6 cellular contexts compared by ENCODE assay signal in the genomic region with DNA sequence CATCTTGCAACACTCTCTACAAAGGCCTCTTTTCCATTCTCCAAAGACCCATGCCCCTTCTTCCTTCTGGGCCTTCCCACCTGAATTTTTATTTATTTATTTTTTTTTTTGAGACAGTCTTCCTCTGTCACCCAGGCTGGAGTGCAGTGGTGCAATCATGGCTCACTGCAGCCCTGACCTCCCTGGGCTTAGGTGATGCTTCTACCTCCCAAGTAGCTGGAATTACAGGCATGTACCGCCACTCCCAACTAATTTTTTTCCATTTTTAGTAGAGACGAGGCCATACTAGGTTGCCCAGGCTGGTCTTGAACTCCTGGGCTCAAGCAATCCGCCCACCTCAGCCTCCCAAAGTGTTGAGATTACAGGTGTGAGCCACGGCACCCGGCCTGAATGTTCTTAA. TPM values are rescaled to one million over a fixed set of nuclear protein-coding genes. Genes with fewer than 3 reads are reported as not detected.
DNase-seq lines count a peak whose midpoint lies in the region; ATAC-seq and TF ChIP-seq lines count a peak whose summit lies in the region.
"Not testable (repeated sequence)": the region's sequence is repeated elsewhere in the genome, so short reads cannot be mapped to it uniquely, and the experiment has no call there.

No MANE protein-coding gene starts in this region.

- H4K12ac ChIP-seq in trophoblast cell (ENCODE audit: low read depth, low read length): not testable (repeated sequence)

- H3K27me3 Mint-ChIP-seq in T-helper 17 cell; activated T-helper 1 cell treated with anti-CD3 and anti-CD28 coated beads, Interleukin-12 subunit alpha, Interleukin-12 subunit beta, Interleukin-2, Interleukin-4 antibody, amounts not matched to agents 30 ng/mL and 10 ng/mL and 1 ng/mL, durations not matched to agents 14 hours and 24 hours and 36 hours (ENCODE audit: insufficient read depth); osteocyte (ENCODE audit: unreplicated experiment): not testable (repeated sequence)

- not testable (repeated sequence) for H3K9ac ChIP-seq in trophoblast cell (ENCODE audit: low read length)

- not testable (repeated sequence) for H3K4me2 ChIP-seq in trophoblast cell (ENCODE audit: low read length)

- not testable (repeated sequence) for H3K23ac ChIP-seq in trophoblast cell (ENCODE audit: low read length)

- not testable (repeated sequence) for H3K27ac ChIP-seq in HEK293 (ENCODE audit: extremely low read depth, low read depth, low read length); trophoblast cell (ENCODE audit: low read depth, low read length)

- H3K14ac ChIP-seq in trophoblast cell (ENCODE audit: low read length): not testable (repeated sequence)

- not testable (repeated sequence) for H3K79me2 ChIP-seq in trophoblast cell (ENCODE audit: control insufficient read depth, insufficient read depth, low read length, poor library complexity)

- DNase-seq in T-helper 17 cell; activated T-helper 1 cell treated with anti-CD3 and anti-CD28 coated beads, Interleukin-12 subunit alpha, Interleukin-12 subunit beta, Interleukin-2, Interleukin-4 antibody, amounts not matched to agents 30 ng/mL and 10 ng/mL and 1 ng/mL, durations not matched to agents 14 hours and 24 hours and 36 hours (ENCODE audit: low spot score): not testable (repeated sequence)
- DNase-seq in islet precursor cell (peak; percentile 14), osteocyte (ENCODE audit: extremely low spot score, unreplicated experiment) (peak; percentile 30), trophoblast cell (peak; percentile 21 to 58)

- H3K36me3 Mint-ChIP-seq in T-helper 17 cell (ENCODE audit: low read depth) (peaks cover 10% of the 10 kb centered on the region), osteocyte (ENCODE audit: unreplicated experiment) (peaks cover 18% of the 10 kb centered on the region)
- peaks cover 48% of the 10 kb centered on the region for H3K36me3 Mint-ChIP-seq in activated T-helper 1 cell treated with anti-CD3 and anti-CD28 coated beads, Interleukin-12 subunit alpha, Interleukin-12 subunit beta, Interleukin-2, Interleukin-4 antibody, amounts not matched to agents 30 ng/mL and 10 ng/mL and 1 ng/mL, durations not matched to agents 14 hours and 24 hours and 36 hours (ENCODE audit: low read depth)

- H3K79me1 ChIP-seq in trophoblast cell (ENCODE audit: low read length): not testable (repeated sequence)

- H2BK12ac ChIP-seq in trophoblast cell (ENCODE audit: low read length): not testable (repeated sequence)

- POLR2A ChIA-PET in HEK293 (lab: Yijun Ruan, JAX): not testable (repeated sequence)

- not testable (repeated sequence) for H3K9me3 ChIP-seq in HEK293 (ENCODE audit: control insufficient read depth, insufficient read depth, low read depth, low read length); T-helper 17 cell (ENCODE audit: control insufficient read depth, low read length, poor library complexity, severe bottlenecking); trophoblast cell (ENCODE audit: insufficient read depth, low read depth, low read length)

- H2AFZ ChIP-seq in trophoblast cell (ENCODE audit: insufficient read depth, low read length, poor library complexity): not testable (repeated sequence)

- peaks cover 0 to 64% of the 10 kb centered on the region in 2 experiments; a peak in 1 of 3 replicates for H3K36me3 ChIP-seq in HEK293 (ENCODE audit: control insufficient read depth in 2 of 2, insufficient read depth in 1 of 2, low read length in 2 of 2)
- peaks cover 8 to 25% of the 10 kb centered on the region in 2 experiments for H3K36me3 ChIP-seq in trophoblast cell (ENCODE audit: control insufficient read depth in 1 of 2, insufficient read depth in 2 of 2, low read length in 2 of 2)

- not testable (repeated sequence) for H3K9me3 Mint-ChIP-seq in activated T-helper 1 cell treated with anti-CD3 and anti-CD28 coated beads, Interleukin-12 subunit alpha, Interleukin-12 subunit beta, Interleukin-2, Interleukin-4 antibody, amounts not matched to agents 30 ng/mL and 10 ng/mL and 1 ng/mL, durations not matched to agents 14 hours and 24 hours and 36 hours; osteocyte (ENCODE audit: unreplicated experiment)

- not testable (repeated sequence) for H3K4ac ChIP-seq in trophoblast cell (ENCODE audit: low read depth, low read length)

- not testable (repeated sequence) for H3K4me1 Mint-ChIP-seq in T-helper 17 cell; osteocyte (ENCODE audit: unreplicated experiment)
- H3K4me1 Mint-ChIP-seq in activated T-helper 1 cell treated with anti-CD3 and anti-CD28 coated beads, Interleukin-12 subunit alpha, Interleukin-12 subunit beta, Interleukin-2, Interleukin-4 antibody, amounts not matched to agents 30 ng/mL and 10 ng/mL and 1 ng/mL, durations not matched to agents 14 hours and 24 hours and 36 hours (ENCODE audit: low read depth): peaks cover 20% of the 10 kb centered on the region

- H3K4me1 ChIP-seq in HEK293 (ENCODE audit: control insufficient read depth, insufficient read depth, low read length); trophoblast cell (ENCODE audit: control insufficient read depth in 1 of 2, insufficient read depth in 2 of 2, low read length in 2 of 2): not testable (repeated sequence)

- not testable (repeated sequence) for H4K91ac ChIP-seq in trophoblast cell (ENCODE audit: low read depth, low read length)

- not testable (repeated sequence) for H3K4me3 Mint-ChIP-seq in T-helper 17 cell; activated T-helper 1 cell treated with anti-CD3 and anti-CD28 coated beads, Interleukin-12 subunit alpha, Interleukin-12 subunit beta, Interleukin-2, Interleukin-4 antibody, amounts not matched to agents 30 ng/mL and 10 ng/mL and 1 ng/mL, durations not matched to agents 14 hours and 24 hours and 36 hours; osteocyte (ENCODE audit: unreplicated experiment)

- not testable (repeated sequence) for ATAC-seq in T-helper 17 cell

- peak overlapping the region; percentile 8 for H3K27ac Mint-ChIP-seq in T-helper 17 cell
- H3K27ac Mint-ChIP-seq in activated T-helper 1 cell treated with anti-CD3 and anti-CD28 coated beads, Interleukin-12 subunit alpha, Interleukin-12 subunit beta, Interleukin-2, Interleukin-4 antibody, amounts not matched to agents 30 ng/mL and 10 ng/mL and 1 ng/mL, durations not matched to agents 14 hours and 24 hours and 36 hours: peak overlapping the region; percentile 27
- not testable (repeated sequence) for H3K27ac Mint-ChIP-seq in osteocyte (ENCODE audit: unreplicated experiment)

- H2BK120ac ChIP-seq in trophoblast cell (ENCODE audit: insufficient read depth, low read length, poor library complexity): not testable (repeated sequence)

- CTCF ChIA-PET in HEK293 (lab: Yijun Ruan, JAX): interaction anchor here (0.6 to 1.0 kb wide), 2 partner anchors 17 to 64 kb away, joined by 3 to 4 read pairs; no protein-coding TSS in a partner anchor

- H3K18ac ChIP-seq in trophoblast cell (ENCODE audit: low read length): not testable (repeated sequence)

- no CpG with 5 or more reads among the region's 5 CpGs for WGBS in trophoblast cell (ENCODE audit: extremely low coverage, insufficient coverage, insufficient read length)

- intact Hi-C loops in activated T-helper 1 cell treated with anti-CD3 and anti-CD28 coated beads, Interleukin-12 subunit alpha, Interleukin-12 subunit beta, Interleukin-2, Interleukin-4 antibody, amounts not matched to agents 30 ng/mL and 10 ng/mL and 1 ng/mL, durations not matched to agents 14 hours and 24 hours and 36 hours (cut with micrococcal nuclease): loop anchor here (10.0 kb wide), 1 partner anchor 835 kb away; the partner anchor contains the start of genes MROH8 and RPN2

- not testable (repeated sequence) for H3K27me3 ChIP-seq in trophoblast cell (ENCODE audit: insufficient read depth, low read length)

- H3K4me3 ChIP-seq in HEK293 (ENCODE audit: low read depth, low read length); trophoblast cell (ENCODE audit: low read depth, low read length): not testable (repeated sequence)

- not testable (repeated sequence) for H4K8ac ChIP-seq in trophoblast cell (ENCODE audit: low read depth, low read length)

- H2AK5ac ChIP-seq in trophoblast cell (ENCODE audit: low read length): not testable (repeated sequence)

- H2BK5ac ChIP-seq in trophoblast cell (ENCODE audit: low read depth, low read length, poor library complexity): not testable (repeated sequence)

- not testable (repeated sequence) for TF ChIP-seq CTCF in HEK293 (tag by site-specific recombination; IDR thresholded peaks at IDR 0.05); osteocyte (IDR thresholded peaks at IDR 0.05)

TF ChIP-seq in HEK293, 187 proteins besides CTCF, POLR2A, EP300 and RAD21:
- peak; percentile 54 for TF ChIP-seq GLIS1 (tag by site-specific recombination; IDR thresholded peaks at IDR 0.05)

RNA-seq across cellular contexts. Expression of gene TTI1, which starts 23.8 kb away (rescaled TPM):
- total RNA-seq in T-helper 17 cell: 10 to 100 TPM; 15.5 to 16.0 TPM
- 41.7 and 43.1 TPM in 2 replicates for total RNA-seq in activated T-helper 1 cell treated with anti-CD3 and anti-CD28 coated beads, Interleukin-12 subunit alpha, Interleukin-12 subunit beta, Interleukin-2, Interleukin-4 antibody, amounts not matched to agents 30 ng/mL and 10 ng/mL and 1 ng/mL, durations not matched to agents 14 hours and 24 hours and 36 hours
- 16.2 and 17.9 TPM in 2 replicates for total RNA-seq in osteocyte
- 14.6 and 14.7 TPM in 2 replicates for polyA plus RNA-seq in trophoblast cell (2013)

RNA-seq across cellular contexts. Expression of gene RPRD1B, which starts 24.1 kb away (rescaled TPM):
- 10 to 100 TPM; 47.7 to 51.2 TPM for total RNA-seq in T-helper 17 cell
- total RNA-seq in activated T-helper 1 cell treated with anti-CD3 and anti-CD28 coated beads, Interleukin-12 subunit alpha, Interleukin-12 subunit beta, Interleukin-2, Interleukin-4 antibody, amounts not matched to agents 30 ng/mL and 10 ng/mL and 1 ng/mL, durations not matched to agents 14 hours and 24 hours and 36 hours: 48.8 and 49.7 TPM in 2 replicates
- total RNA-seq in osteocyte: 26.9 and 28.5 TPM in 2 replicates
- 29.9 and 32.6 TPM in 2 replicates for polyA plus RNA-seq in trophoblast cell (2013)
